Comparison of ENCODE assay signal across 26 cellular contexts in genomic region chr3:44518782-44519156, GRCh38.
"Had no signal": no experiment of that assay in that cellular context is flagged by ENCODE, and none has a peak within 500 bp of the region (broad histone marks: within the 10 kb centered on the region; RNA-seq: fewer than 3 reads in every experiment).

No MANE protein-coding gene starts in this region.

- H3K27ac ChIP-seq: left lung, pancreas, prostate gland, sigmoid colon, spleen, stomach, testis, thyroid gland, transverse colon, upper lobe of left lung, vagina had no signal

- H3K36me3 Mint-ChIP-seq: mesothelial cell of epicardium; naive B cell; natural killer cell; stimulated activated effector memory CD8-positive, alpha-beta T cell treated with anti-CD3 and anti-CD28 coated beads, Interleukin-12 subunit alpha, Interleukin-12 subunit beta, amount 100 ng/mL, for 72 hours had no signal

- H3K4me1 Mint-ChIP-seq: mesothelial cell of epicardium; stimulated activated effector memory CD8-positive, alpha-beta T cell treated with anti-CD3 and anti-CD28 coated beads, Interleukin-12 subunit alpha, Interleukin-12 subunit beta, amount 100 ng/mL, for 72 hours had no signal

- H3K27ac Mint-ChIP-seq: mesothelial cell of epicardium; natural killer cell; stimulated activated effector memory CD8-positive, alpha-beta T cell treated with anti-CD3 and anti-CD28 coated beads, Interleukin-12 subunit alpha, Interleukin-12 subunit beta, amount 100 ng/mL, for 72 hours had no signal

- ATAC-seq: left colon; left lung; pancreas; right cardiac atrium; stimulated activated effector memory CD8-positive, alpha-beta T cell treated with anti-CD3 and anti-CD28 coated beads, Interleukin-12 subunit alpha, Interleukin-12 subunit beta, amount 100 ng/mL, for 72 hours; stimulated activated naive CD8-positive, alpha-beta T cell treated with anti-CD3 and anti-CD28 coated beads, Interleukin-15, Interleukin-2, amounts not matched to agents 100 U/mL and 50 U/mL, for 24 hours had no signal

- H3K4me1 ChIP-seq: left lung, pancreas, prostate gland, sigmoid colon, stomach, testis, thyroid gland, transverse colon, upper lobe of left lung, vagina had no signal

- H3K9me3 Mint-ChIP-seq: mesothelial cell of epicardium; naive B cell; natural killer cell; stimulated activated effector memory CD8-positive, alpha-beta T cell treated with anti-CD3 and anti-CD28 coated beads, Interleukin-12 subunit alpha, Interleukin-12 subunit beta, amount 100 ng/mL, for 72 hours had no signal

- H3K4me3 Mint-ChIP-seq: mesothelial cell of epicardium; natural killer cell; stimulated activated effector memory CD8-positive, alpha-beta T cell treated with anti-CD3 and anti-CD28 coated beads, Interleukin-12 subunit alpha, Interleukin-12 subunit beta, amount 100 ng/mL, for 72 hours had no signal

- H3K4me3 ChIP-seq: left lung, lung, pancreas, prostate gland, sigmoid colon, spleen, stomach, testis, thyroid gland, transverse colon, upper lobe of left lung, vagina had no signal

- H3K9me3 ChIP-seq: left lung, pancreas, prostate gland, sigmoid colon, spleen, stomach, testis, thyroid gland, transverse colon, upper lobe of left lung, vagina had no signal

- H3K27me3 ChIP-seq: pancreas, testis, thyroid gland, upper lobe of left lung, vagina had no signal

- H3K36me3 ChIP-seq: left lung, pancreas, prostate gland, sigmoid colon, spleen, stomach, thyroid gland, transverse colon, upper lobe of left lung, vagina had no signal

- DNase-seq: hippocampal formation; kidney; left colon; left lung; mesendoderm; natural killer cell; pancreas; posterior cingulate gyrus; retina; right cardiac atrium; sigmoid colon; small intestine; spleen; stimulated activated CD4-positive, alpha-beta T cell treated with anti-CD3 and anti-CD28 coated beads, Interleukin-4, amount 100 ng/mL, for 24 hours; stimulated activated naive CD8-positive, alpha-beta T cell treated with anti-CD3 and anti-CD28 coated beads, Interleukin-15, Interleukin-2, amounts not matched to agents 100 U/mL and 50 U/mL, for 24 hours; stomach; testis; thyroid gland; transverse colon; upper lobe of left lung had no signal
